In the genomic region with DNA sequence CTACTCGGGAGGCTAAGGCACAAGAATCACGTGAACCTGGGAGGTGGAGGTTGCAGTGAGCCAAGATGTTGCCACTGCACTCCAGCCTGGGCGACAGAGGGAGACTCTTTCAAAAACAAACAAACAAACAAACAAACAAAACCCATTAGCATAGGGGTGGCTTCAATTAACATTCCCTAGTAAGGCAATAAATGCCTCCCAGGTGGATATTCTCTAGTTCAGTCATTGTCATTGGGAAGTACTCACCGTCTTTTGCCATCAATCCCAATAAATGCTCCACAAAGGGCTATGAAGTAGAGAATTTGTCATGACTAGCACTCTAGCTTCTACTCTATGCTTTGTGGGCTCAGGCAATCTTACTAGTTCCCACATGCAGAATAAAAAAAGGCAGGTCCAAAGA, we compare ENCODE assay signal across 33 cellular contexts. TPM values are rescaled to one million over a fixed set of nuclear protein-coding genes. Genes with fewer than 3 reads are reported as not detected.
A peak's percentile ranks its signal among the peaks of the same experiment; 100 is the strongest.
DNase-seq lines count a peak whose midpoint lies in the region; FAIRE-seq and TF ChIP-seq lines count a peak whose summit lies in the region.
"Had no signal": no experiment of that assay in that cellular context is flagged by ENCODE, and none has a peak within 500 bp of the region (broad histone marks: within the 10 kb centered on the region; RNA-seq: fewer than 3 reads in every experiment).

No MANE protein-coding gene starts in this region.

- no peak overlapping the region for H3K18ac ChIP-seq in H1 (ENCODE audit: extremely low read depth, low read length)
- peak overlapping the region; percentile 80 for H3K18ac ChIP-seq in mesendoderm (ENCODE audit: low read length)

- H3K27ac Mint-ChIP-seq in endodermal cell: no peak overlapping the region
- H3K27ac Mint-ChIP-seq: B cell; CD14-positive monocyte; CD4-positive, alpha-beta memory T cell; CD4-positive, alpha-beta T cell; CD4-positive, CD25-positive, alpha-beta regulatory T cell; CD8-positive, alpha-beta memory T cell; CD8-positive, alpha-beta T cell had no signal

- H3K79me2 ChIP-seq in H1 (ENCODE audit: control insufficient read depth in 1 of 2, insufficient read depth in 2 of 2, low read length in 2 of 2) (no peaks in the 10 kb centered on the region), mesendoderm (ENCODE audit: control insufficient read depth, insufficient read depth, low read length) (no peaks in the 10 kb centered on the region)

- peak overlapping the region; percentile 27; the same call in 1 of the 2 replicates for H2BK5ac ChIP-seq in H1 (ENCODE audit: low read depth, low read length)
- H2BK5ac ChIP-seq in mesendoderm (ENCODE audit: low read length): no peak overlapping the region

- no peak overlapping the region for H2BK20ac ChIP-seq in H1 (ENCODE audit: low read length)

- no peaks in the 10 kb centered on the region for H3K27me3 Mint-ChIP-seq in endodermal cell (ENCODE audit: insufficient read depth)

- no peaks in the 10 kb centered on the region for H3K79me1 ChIP-seq in H1 (ENCODE audit: low read depth, low read length)
- no peaks in the 10 kb centered on the region for H3K79me1 ChIP-seq in mesendoderm (ENCODE audit: low read length)

- peak overlapping the region in 1 of 4 experiments; percentile 1; a peak in 1 of 8 replicates for H3K4me3 ChIP-seq in H1 (ENCODE audit: extremely low read depth in 1 of 4, insufficient read depth in 2 of 4, low read depth in 3 of 4, low read length in 4 of 4)
- peak overlapping the region; percentile 30 for H3K4me3 ChIP-seq in endodermal cell (ENCODE audit: low read length)
- H3K4me3 ChIP-seq in mesendoderm (ENCODE audit: low read length): no peak overlapping the region
- H3K4me3 ChIP-seq: A549; BLaER1; BLaER1 treated with 17β-estradiol and CSF1 and Interleukin-3, amounts not matched to agents 10 nM and 100 nM had no signal

- no peak overlapping the region for H2BK15ac ChIP-seq in H1 (ENCODE audit: low read length)
- H2BK15ac ChIP-seq in mesendoderm (replicated peaks; ENCODE audit: low read depth): no peak overlapping the region

- no peaks in the 10 kb centered on the region for H4K20me1 ChIP-seq in H1 (replicated peaks in 1 of 2; ENCODE audit: control insufficient read depth in 1 of 2, insufficient read depth in 2 of 2, low read length in 2 of 2)
- H4K20me1 ChIP-seq: BLaER1; BLaER1 treated with 17β-estradiol and CSF1 and Interleukin-3, amounts not matched to agents 10 nM and 100 nM had no signal

- no peak overlapping the region for H4K8ac ChIP-seq in H1 (ENCODE audit: extremely low read depth, insufficient read depth, low read length)
- no peak overlapping the region for H4K8ac ChIP-seq in mesendoderm (ENCODE audit: low read depth, low read length)

- H3K23ac ChIP-seq in H1 (ENCODE audit: insufficient read length) (no peak overlapping the region), mesendoderm (ENCODE audit: low read length) (no peak overlapping the region)

- H3K4me1 ChIP-seq in H1 (replicated peaks in 1 of 4; ENCODE audit: control insufficient read depth in 3 of 4, insufficient read depth in 4 of 4, low read length in 3 of 4) (peaks cover 5 to 21% (median 11%) of the 10 kb centered on the region in 4 experiments), endodermal cell (ENCODE audit: control insufficient read depth, insufficient read depth, low read length) (no peaks in the 10 kb centered on the region), mesendoderm (ENCODE audit: control insufficient read depth, low read depth, low read length) (peaks cover 5% of the 10 kb centered on the region)
- H3K4me1 ChIP-seq: A549, BE2C, BLaER1 had no signal

- FAIRE-seq in H1 (lab: Jason Lieb, UNC): no peak
- FAIRE-seq: A549, D721Med had no signal

- H2BK12ac ChIP-seq in H1 (ENCODE audit: low read depth, low read length): 0 out of 2 replicates have a peak overlapping the region, but pooled peaks have one; percentile 42

- H2AK5ac ChIP-seq in H1 (ENCODE audit: low read depth, low read length) (no peak overlapping the region), mesendoderm (ENCODE audit: low read length) (no peak overlapping the region)

- no peak overlapping the region for H3K56ac ChIP-seq in H1 (replicated peaks; ENCODE audit: insufficient read length, low read depth, low read length)
- H3K56ac ChIP-seq in mesendoderm (ENCODE audit: low read length): no peak overlapping the region

- no peak overlapping the region for H3K4me3 Mint-ChIP-seq in endodermal cell
- H3K4me3 Mint-ChIP-seq: B cell; CD14-positive monocyte; CD4-positive, alpha-beta memory T cell; CD4-positive, alpha-beta T cell; CD4-positive, CD25-positive, alpha-beta regulatory T cell; CD8-positive, alpha-beta T cell had no signal

- POLR2A ChIA-PET in H1 (lab: Charles Lee; ENCODE audit: partially characterized antibody): interaction anchor here (1.5 to 6.1 kb wide), 2 partner anchors 12 to 64 kb away, joined by 4 to 31 read pairs; a partner anchor contains a TSS

- H4K91ac ChIP-seq in H1 (replicated peaks; ENCODE audit: insufficient read length, low read length): no peak overlapping the region

- no peak overlapping the region; the same call in 1 of the 2 replicates for H3K27ac ChIP-seq in H1 (ENCODE audit: low read depth, low read length)
- H3K27ac ChIP-seq in endodermal cell (ENCODE audit: low read depth, low read length): no peak overlapping the region
- no peak overlapping the region for H3K27ac ChIP-seq in mesendoderm (ENCODE audit: low read depth, low read length)
- H3K27ac ChIP-seq: 22Rv1; A549; BLaER1; BLaER1 treated with 17β-estradiol and CSF1 and Interleukin-3, amounts not matched to agents 10 nM and 100 nM; C4-2B had no signal

- H3K4ac ChIP-seq in H1 (replicated peaks; ENCODE audit: insufficient read length, low read depth, low read length) (no peak overlapping the region), mesendoderm (ENCODE audit: low read depth, low read length) (no peak overlapping the region)

- no peak overlapping the region for H3K9ac ChIP-seq in H1 (replicated peaks in 1 of 4; ENCODE audit: extremely low read depth in 1 of 4, low read depth in 3 of 4, low read length in 3 of 4)
- H3K9ac ChIP-seq in endodermal cell (ENCODE audit: extremely low read depth, low read length, poor library complexity, severe bottlenecking): no peak overlapping the region
- no peak overlapping the region for H3K9ac ChIP-seq in mesendoderm (ENCODE audit: low read length)
- H3K9ac ChIP-seq: BLaER1; BLaER1 treated with 17β-estradiol and CSF1 and Interleukin-3, amounts not matched to agents 10 nM and 100 nM had no signal

- peaks cover 34% of the 10 kb centered on the region for H3K9me3 Mint-ChIP-seq in endodermal cell
- H3K9me3 Mint-ChIP-seq: CD4-positive, alpha-beta T cell; CD8-positive, alpha-beta memory T cell; CD8-positive, alpha-beta T cell had no signal

- no peaks in the 10 kb centered on the region for H3K9me3 ChIP-seq in H1 (ENCODE audit: insufficient read depth in 2 of 2, low read depth in 1 of 2, low read length in 1 of 2)
- H3K9me3 ChIP-seq in endodermal cell (ENCODE audit: control insufficient read depth, low read length): peaks cover 43% of the 10 kb centered on the region
- H3K9me3 ChIP-seq: BE2C had no signal

- H3K36me3 ChIP-seq in H1 (ENCODE audit: control insufficient read depth in 2 of 4, insufficient read depth in 4 of 4, low read length in 3 of 4): no peaks in the 10 kb centered on the region
- no peaks in the 10 kb centered on the region for H3K36me3 ChIP-seq in endodermal cell (ENCODE audit: control insufficient read depth, insufficient read depth, low read length)
- no peaks in the 10 kb centered on the region for H3K36me3 ChIP-seq in mesendoderm (ENCODE audit: control insufficient read depth, insufficient read depth, low read length)
- H3K36me3 ChIP-seq: BE2C; BLaER1; BLaER1 treated with 17β-estradiol and CSF1 and Interleukin-3, amounts not matched to agents 10 nM and 100 nM had no signal

- CTCF ChIA-PET in H1 (lab: Charles Lee; ENCODE audit: partially characterized antibody): interaction anchor here (0.6 to 5.0 kb wide), 11 partner anchors 8 to 77 kb away, joined by 3 to 30 read pairs (median 3); no protein-coding TSS in a partner anchor

- no peak overlapping the region for H3K14ac ChIP-seq in H1 (ENCODE audit: insufficient read length)

- H4K5ac ChIP-seq in H1 (ENCODE audit: insufficient read length, low read depth, low read length) (peak overlapping the region; percentile 80), mesendoderm (ENCODE audit: low read length) (no peak overlapping the region)

- H3K23me2 ChIP-seq in H1 (ENCODE audit: low read depth, low read length): no peaks in the 10 kb centered on the region

- TF ChIP-seq POLR2A in H1 (IDR thresholded peaks at IDR 0.05; ENCODE audit: control extremely low read depth in 1 of 2, low read depth in 2 of 2, low read length in 2 of 2): no peak

- TF ChIP-seq CTCF in H1 (IDR thresholded peaks at IDR 0.05; ENCODE audit: control extremely low read depth in 1 of 3, insufficient read depth in 1 of 3, low read depth in 1 of 3, low read length in 3 of 3) (no peak), endodermal cell (conservative IDR thresholded peaks at IDR 0.05) (no peak)

- TF ChIP-seq EP300 in H1 (IDR thresholded peaks at IDR 0.05; ENCODE audit: borderline replicate concordance in 1 of 2, low read depth in 2 of 2, low read length in 2 of 2): no peak

- H2BK120ac ChIP-seq in H1 (replicated peaks; ENCODE audit: low read depth, low read length) (peak overlapping the region; percentile 92), mesendoderm (ENCODE audit: low read depth, low read length) (no peak overlapping the region)

- DNase-seq in H1 (ENCODE audit: low read depth in 1 of 2, low spot score in 2 of 2) (no peak), endodermal cell (no peak), mesendoderm (peak; percentile 54), 8988T (no peak), KG1 (lab: John Stamatoyannopoulos, UW) (no peak), NCI-H526 (lab: John Stamatoyannopoulos, UW) (no peak)
- DNase-seq: ACHN; AML-193; BE2C; C1 segment of cervical spinal cord; Caco-2; Calu3; CD4-positive, alpha-beta memory T cell; CD4-positive, alpha-beta T cell; CD4-positive, CD25-positive, alpha-beta regulatory T cell; CD8-positive, alpha-beta memory T cell; CD8-positive, alpha-beta T cell; COR-L47; DMS 273 treated with DMSO at 0.1 percent for 48 hours; DMS153; DMS53; DMS79; DMS79 treated with DMSO at 0.1 percent for 48 hours; DND-41; EL had no signal

- H3K27me3 ChIP-seq in H1 (replicated peaks in 1 of 4; ENCODE audit: control insufficient read depth in 3 of 4, extremely low read depth in 1 of 4, insufficient read depth in 3 of 4, low read length in 3 of 4) (no peaks in the 10 kb centered on the region), endodermal cell (ENCODE audit: control insufficient read depth, insufficient read depth, low read length, poor library complexity, severe bottlenecking) (no peaks in the 10 kb centered on the region), mesendoderm (ENCODE audit: insufficient read depth, low read length, poor library complexity) (no peaks in the 10 kb centered on the region)
- H3K27me3 ChIP-seq: BE2C; BLaER1; BLaER1 treated with 17β-estradiol and CSF1 and Interleukin-3, amounts not matched to agents 10 nM and 100 nM had no signal

- no peaks in the 10 kb centered on the region for H3K4me1 Mint-ChIP-seq in endodermal cell
- H3K4me1 Mint-ChIP-seq: B cell; CD14-positive monocyte; CD4-positive, alpha-beta memory T cell; CD4-positive, CD25-positive, alpha-beta regulatory T cell; CD8-positive, alpha-beta memory T cell had no signal

- H2AFZ ChIP-seq in H1 (ENCODE audit: low read length): no peak overlapping the region

- peaks cover 8% of the 10 kb centered on the region for H3K36me3 Mint-ChIP-seq in endodermal cell (ENCODE audit: low read depth)
- H3K36me3 Mint-ChIP-seq: CD14-positive monocyte; CD4-positive, alpha-beta memory T cell; CD4-positive, CD25-positive, alpha-beta regulatory T cell; CD8-positive, alpha-beta T cell had no signal

- no peak overlapping the region for H3K4me2 ChIP-seq in H1 (ENCODE audit: insufficient read depth in 1 of 2, low read depth in 2 of 2, low read length in 2 of 2)
- no peak overlapping the region for H3K4me2 ChIP-seq in mesendoderm (ENCODE audit: low read length)
- H3K4me2 ChIP-seq: A549; BLaER1; BLaER1 treated with 17β-estradiol and CSF1 and Interleukin-3, amounts not matched to agents 10 nM and 100 nM had no signal

- no peak for TF ChIP-seq RAD21 in H1 (IDR thresholded peaks at IDR 0.05 in 1 of 2, conservative IDR thresholded peaks at IDR 0.05 in 1 of 2; ENCODE audit: low read depth in 2 of 2, low read length in 2 of 2)

- 54% methylated on average over 4 of the region's 4 CpGs; no CpG with 5 or more reads in 1 of the 2 experiments for WGBS in H1 (ENCODE audit: extremely low coverage in 1 of 2, insufficient coverage in 1 of 2, insufficient read length in 1 of 2, insufficient replicate concordance in 2 of 2, low coverage in 1 of 2, low lambda C conversion rate in 2 of 2, missing lambda C conversion rate in 1 of 2), 2 experiments
- WGBS in endodermal cell (ENCODE audit: insufficient coverage in 1 of 2, insufficient read length in 1 of 2), 2 experiments: 95 to 100% methylated on average over 2 to 4 of the region's 4 CpGs
- WGBS in mesendoderm (ENCODE audit: extremely low coverage, insufficient coverage, low lambda C conversion rate): no CpG with 5 or more reads among the region's 4 CpGs

RNA-seq across cellular contexts. Expression of a gene that starts 11.7 kb away (rescaled TPM):
- 26.4 and 26.9 TPM in 2 replicates for total RNA-seq in H1 (2021; fragmentation: NEBNext Ultra II Directional; extraction: Animal tissue kit (Norgen Biotek cat#: 25700))
- polyA plus RNA-seq in H1 (2011; rRNA removed): 38.7 and 61.2 TPM in 2 replicates
- 44.4 TPM for polyA plus RNA-seq in H1 (2011; cell fraction: cytosol; rRNA removed)
- polyA plus RNA-seq in H1 (2011; cell fraction: nucleus; rRNA removed): 19.8 TPM
- 24.4 to 32.5 TPM (median 27.6 TPM) in 4 replicates for polyA plus RNA-seq in H1 (2012, experiment 1 of 2)
- polyA plus RNA-seq in H1 (2012, experiment 2 of 2): 17.7 TPM
- 32.6 TPM for polyA plus RNA-seq in H1 (2013, experiment 1 of 2)
- 39.2 TPM for polyA plus RNA-seq in H1 (2013, experiment 2 of 2)
- 39.0 and 53.2 TPM in 2 replicates for polyA minus RNA-seq in H1 (2011; rRNA and poly(A)+ RNA removed)
- polyA minus RNA-seq in H1 (2011; cell fraction: cytosol; rRNA and poly(A)+ RNA removed): 12.3 TPM
- polyA minus RNA-seq in H1 (2011; cell fraction: nucleus; rRNA and poly(A)+ RNA removed): 13.1 TPM
- total RNA-seq in endodermal cell: 10 to 100 TPM; 31.5 to 31.9 TPM
- 47.5 TPM for polyA plus RNA-seq in endodermal cell (2013, experiment 1 of 2)
- 45.7 TPM for polyA plus RNA-seq in endodermal cell (2013, experiment 2 of 2)
- polyA plus RNA-seq in mesendoderm (2013, experiment 1 of 2): 19.6 TPM
- polyA plus RNA-seq in mesendoderm (2013, experiment 2 of 2): 20.5 TPM
